18 cellular contexts compared by ENCODE assay signal in the genomic region with DNA sequence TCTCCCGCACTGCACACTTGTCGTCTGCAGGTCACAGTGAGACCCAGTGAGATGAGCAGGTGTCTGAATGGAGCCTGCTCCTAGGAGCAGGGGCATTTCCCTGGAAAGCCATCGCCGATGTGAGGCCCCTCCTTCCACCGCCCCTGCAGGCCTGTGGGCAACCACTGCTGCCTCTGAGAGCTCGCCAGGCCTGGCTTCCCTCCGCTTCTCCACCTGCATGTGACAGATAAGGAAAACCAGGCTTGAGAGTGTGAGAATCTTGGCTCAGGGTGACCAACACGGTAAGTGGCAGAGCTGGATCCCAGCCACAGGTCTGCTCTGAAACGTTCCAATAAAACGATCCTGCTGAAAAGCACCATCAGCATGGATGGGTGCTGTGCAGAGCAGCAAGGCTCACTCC.
"Had no signal": no experiment of that assay in that cellular context is flagged by ENCODE, and none has a peak within 500 bp of the region (broad histone marks: within the 10 kb centered on the region; RNA-seq: fewer than 3 reads in every experiment).

No MANE protein-coding gene starts in this region.

- H3K27me3 ChIP-seq: testis had no signal

- H3K9me3 ChIP-seq: testis had no signal

- H3K36me3 ChIP-seq: left lung had no signal

- DNase-seq: activated B cell treated with CpG ODN at 0.5 μM for 24 hours; activated CD4-positive, alpha-beta T cell treated with anti-CD3 and anti-CD28 coated beads, Interleukin-2, amount 10 ng/mL, durations not matched to agents 24 days and 14 days; activated naive CD4-positive, alpha-beta T cell treated with Interleukin-2 at 50 U/mL for 16 hours; activated naive CD8-positive, alpha-beta T cell treated with anti-CD3 and anti-CD28 coated beads, Interleukin-2, amount 50 U/mL, for 24 hours; central memory CD4-positive, alpha-beta T cell; effector CD4-positive, alpha-beta T cell; foreskin melanocyte; head of caudate nucleus; islet precursor cell; left lung; mesenchymal stem cell; nephron progenitor cell; stimulated activated CD4-positive, alpha-beta T cell treated with anti-CD3 and anti-CD28 coated beads, Interleukin-4, amount 100 ng/mL, for 1 hour; stimulated activated CD8-positive, alpha-beta memory T cell treated with anti-CD3 and anti-CD28 coated beads, Interleukin-4, amount 100 ng/mL, for 48 hours; stimulated activated naive CD8-positive, alpha-beta T cell treated with anti-CD3 and anti-CD28 coated beads, Interleukin-15, Interleukin-2, amounts not matched to agents 100 U/mL and 50 U/mL, for 24 hours; T1000; testis had no signal

- H3K4me1 ChIP-seq: left lung, testis had no signal

- ATAC-seq: activated naive CD8-positive, alpha-beta T cell treated with anti-CD3 and anti-CD28 coated beads, Interleukin-2, amount 50 U/mL, for 24 hours; left lung; stimulated activated naive CD8-positive, alpha-beta T cell treated with anti-CD3 and anti-CD28 coated beads, Interleukin-15, Interleukin-2, amounts not matched to agents 100 U/mL and 50 U/mL, for 24 hours had no signal

- H3K4me3 ChIP-seq: coronary artery, left lung, testis had no signal

- H3K27ac ChIP-seq: coronary artery, left lung, testis had no signal
